Comparison of ENCODE assay signal across 18 cellular contexts in the genomic region with DNA sequence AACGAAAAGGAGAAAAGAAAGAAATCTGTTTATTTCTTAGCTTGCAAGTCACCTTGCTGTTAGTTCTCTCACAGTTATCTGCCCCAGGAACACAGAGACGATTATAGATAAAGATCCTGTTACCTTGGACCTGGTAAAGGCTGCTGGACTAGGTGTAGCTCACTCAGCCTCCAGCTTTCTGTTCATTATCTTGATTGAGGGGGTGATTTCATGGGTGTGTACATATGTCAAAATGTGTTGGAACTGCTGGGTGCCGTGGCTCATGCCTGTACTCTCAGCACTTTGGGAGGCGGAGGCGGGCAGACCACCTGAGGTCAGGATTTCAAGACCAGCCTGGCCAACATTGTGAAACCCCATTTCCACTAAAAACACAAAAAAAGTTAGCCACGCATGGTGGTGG. TPM values are rescaled to one million over a fixed set of nuclear protein-coding genes. Genes with fewer than 3 reads are reported as not detected.
DNase-seq lines count a peak whose midpoint lies in the region; ATAC-seq and TF ChIP-seq lines count a peak whose summit lies in the region.
"Had no signal": no experiment of that assay in that cellular context is flagged by ENCODE, and none has a peak within 500 bp of the region (broad histone marks: within the 10 kb centered on the region; RNA-seq: fewer than 3 reads in every experiment).

No MANE protein-coding gene starts in this region.

- H3K4me2 ChIP-seq in BLaER1 (peak overlapping the region; percentile 28), trophoblast cell (ENCODE audit: low read length) (no peak overlapping the region)

- peaks cover 0 to 2% (median 0%) of the 10 kb centered on the region in 6 donors for H3K9me3 Mint-ChIP-seq in immature natural killer cell
- H3K9me3 Mint-ChIP-seq in activated T-cell treated with anti-CD3 and anti-CD28 coated beads, Interleukin-2, amount 50 U/mL, for 4 hours: peaks cover 4% of the 10 kb centered on the region
- H3K9me3 Mint-ChIP-seq: CD8-positive, alpha-beta T cell had no signal

- no peak overlapping the region for H4K12ac ChIP-seq in trophoblast cell (ENCODE audit: low read depth, low read length)

- H3K23ac ChIP-seq in trophoblast cell (ENCODE audit: low read length): no peak overlapping the region

- H3K27ac ChIP-seq in BLaER1 (no peak overlapping the region), RWPE1 (peak overlapping the region; percentile 92), trophoblast cell (ENCODE audit: low read depth, low read length) (no peak overlapping the region)

- peaks cover 63% of the 10 kb centered on the region for H4K20me1 ChIP-seq in BLaER1

- H2BK5ac ChIP-seq in trophoblast cell (ENCODE audit: low read depth, low read length, poor library complexity): no peak overlapping the region

- peak overlapping the region; percentile 25 to 64 (median 38) for H3K27ac Mint-ChIP-seq in immature natural killer cell
- H3K27ac Mint-ChIP-seq: B cell; CD14-positive monocyte; CD8-positive, alpha-beta T cell; HFFc6 had no signal

- DNase-seq in RWPE1 (ENCODE audit: low spot score): no peak
- DNase-seq in immature natural killer cell: no peak
- DNase-seq in trophoblast cell: peak; percentile 78 to 88
- no peak for DNase-seq in activated T-cell treated with anti-CD3 and anti-CD28 coated beads, Interleukin-2, amount 50 U/mL, for 4 hours
- no peak for DNase-seq in activated naive CD4-positive, alpha-beta T cell (lab: John Stamatoyannopoulos, UW)
- DNase-seq: ACHN; CD8-positive, alpha-beta T cell; COR-L47; DMS153; DMS79 treated with DMSO at 0.1 percent for 48 hours; EL; GDM1; HFFc6 had no signal

- H3K4me3 ChIP-seq in BLaER1 (no peak overlapping the region), trophoblast cell (ENCODE audit: low read depth, low read length) (no peak overlapping the region)
- H3K4me3 ChIP-seq: HAP-1 had no signal

- CTCF ChIA-PET in RWPE1 (lab: Yijun Ruan, JAX): no interaction called here

- H2AK5ac ChIP-seq in trophoblast cell (ENCODE audit: low read length): no peak overlapping the region

- no peak overlapping the region for H3K9ac ChIP-seq in BLaER1
- no peak overlapping the region for H3K9ac ChIP-seq in trophoblast cell (ENCODE audit: low read length)

- TF ChIP-seq CTCF in RWPE1 (conservative IDR thresholded peaks at IDR 0.05; ENCODE audit: low read depth): no peak

- H3K79me2 ChIP-seq in trophoblast cell (ENCODE audit: control insufficient read depth, insufficient read depth, low read length, poor library complexity): no peaks in the 10 kb centered on the region

- H2BK120ac ChIP-seq in trophoblast cell (ENCODE audit: insufficient read depth, low read length, poor library complexity): no peak overlapping the region

- peaks cover 4% of the 10 kb centered on the region for H3K79me1 ChIP-seq in trophoblast cell (ENCODE audit: low read length)

- H3K4me1 ChIP-seq in BLaER1 (peaks cover 59% of the 10 kb centered on the region), trophoblast cell (ENCODE audit: control insufficient read depth in 1 of 2, insufficient read depth in 2 of 2, low read length in 2 of 2) (peaks cover 11 to 12% of the 10 kb centered on the region in 2 experiments)

- H2AFZ ChIP-seq in trophoblast cell (ENCODE audit: insufficient read depth, low read length, poor library complexity): no peak overlapping the region

- H3K27me3 ChIP-seq in BLaER1 (no peaks in the 10 kb centered on the region), trophoblast cell (ENCODE audit: insufficient read depth, low read length) (no peaks in the 10 kb centered on the region)

- no peak overlapping the region for H2BK12ac ChIP-seq in trophoblast cell (ENCODE audit: low read length)

- H3K27me3 Mint-ChIP-seq in immature natural killer cell (ENCODE audit: low read depth in 3 of 3): peaks cover 4 to 9% (median 7%) of the 10 kb centered on the region in 3 donors
- H3K27me3 Mint-ChIP-seq in activated T-cell treated with anti-CD3 and anti-CD28 coated beads, Interleukin-2, amount 50 U/mL, for 4 hours (ENCODE audit: low read depth): no peaks in the 10 kb centered on the region
- H3K27me3 Mint-ChIP-seq: B cell had no signal

- H3K4ac ChIP-seq in trophoblast cell (ENCODE audit: low read depth, low read length): no peak overlapping the region

- no peak overlapping the region for H4K8ac ChIP-seq in trophoblast cell (ENCODE audit: low read depth, low read length)

- WGBS in trophoblast cell (ENCODE audit: extremely low coverage, insufficient coverage, insufficient read length): no CpG with 5 or more reads among the region's 6 CpGs

- peaks cover 2% of the 10 kb centered on the region in 3 donors for H3K36me3 Mint-ChIP-seq in immature natural killer cell
- H3K36me3 Mint-ChIP-seq in activated T-cell treated with anti-CD3 and anti-CD28 coated beads, Interleukin-2, amount 50 U/mL, for 4 hours (ENCODE audit: insufficient read depth): peaks cover 5% of the 10 kb centered on the region

- H3K9me3 ChIP-seq in BLaER1 (peaks cover 9% of the 10 kb centered on the region; the same call in 1 of the 2 replicates), trophoblast cell (ENCODE audit: insufficient read depth, low read depth, low read length) (no peaks in the 10 kb centered on the region)
- H3K9me3 ChIP-seq: HAP-1 had no signal

- H4K91ac ChIP-seq in trophoblast cell (ENCODE audit: low read depth, low read length): no peak overlapping the region

- POLR2A ChIA-PET in RWPE1 (lab: Yijun Ruan, JAX; ENCODE audit: low non-redundant PET): no interaction called here

- ATAC-seq in esophagus mucosa: no peak
- no peak for ATAC-seq in activated T-cell treated with anti-CD3 and anti-CD28 coated beads, Interleukin-2, amount 50 U/mL, for 4 hours
- ATAC-seq: CD8-positive, alpha-beta T cell had no signal

- H3K18ac ChIP-seq in trophoblast cell (ENCODE audit: low read length): no peak overlapping the region

- no peak overlapping the region for H3K4me3 Mint-ChIP-seq in immature natural killer cell
- H3K4me3 Mint-ChIP-seq in activated T-cell treated with anti-CD3 and anti-CD28 coated beads, Interleukin-2, amount 50 U/mL, for 4 hours: no peak overlapping the region
- H3K4me3 Mint-ChIP-seq: B cell; CD8-positive, alpha-beta T cell; HFFc6 had no signal

- no peak overlapping the region for H3K14ac ChIP-seq in trophoblast cell (ENCODE audit: low read length)

- peaks cover 40 to 42% of the 10 kb centered on the region in 2 donors for H3K4me1 Mint-ChIP-seq in immature natural killer cell
- peaks cover 15% of the 10 kb centered on the region for H3K4me1 Mint-ChIP-seq in activated T-cell treated with anti-CD3 and anti-CD28 coated beads, Interleukin-2, amount 50 U/mL, for 4 hours (ENCODE audit: low read depth)

- H3K36me3 ChIP-seq in BLaER1 (peaks cover 43% of the 10 kb centered on the region), trophoblast cell (ENCODE audit: control insufficient read depth in 1 of 2, insufficient read depth in 2 of 2, low read length in 2 of 2) (no peaks in the 10 kb centered on the region)
- H3K36me3 ChIP-seq: HAP-1 had no signal

RNA-seq across cellular contexts. Expression of a gene that starts 27.9 kb away (rescaled TPM):
- polyA plus RNA-seq in immature natural killer cell: 10 to 100 TPM; 38.0 to 61.1 (median 48.1) TPM
- 11.5 and 13.1 TPM in 2 replicates for polyA plus RNA-seq in trophoblast cell (2013)
- total RNA-seq in esophagus mucosa: 84.8 TPM
- 10 to 100 TPM; 16.8 to 24.1 (median 19.6) TPM for total RNA-seq in activated T-cell treated with anti-CD3 and anti-CD28 coated beads, Interleukin-2, amount 50 U/mL, for 4 hours
- total RNA-seq: HFFc6 had no signal

Comparison
In these comparisons a context has a peak if more than half of its experiments do, and no peak if none do; other contexts are left out.
1. DNase-seq: peak in trophoblast cell (2 of 2); none in RWPE1 (single experiment), immature natural killer cell (0 of 3), activated T-cell treated with anti-CD3 and anti-CD28 coated beads, Interleukin-2, amount 50 U/mL, for 4 hours (single experiment) and activated naive CD4-positive, alpha-beta T cell (0 of 4).